In genomic region chr9:105138306-105138801, GRCh38 we compare ENCODE assay signal across 12 cellular contexts.
DNase-seq lines count a peak whose midpoint lies in the region; ATAC-seq and TF ChIP-seq lines count a peak whose summit lies in the region.
"Had no signal": no experiment of that assay in that cellular context is flagged by ENCODE, and none has a peak within 500 bp of the region (broad histone marks: within the 10 kb centered on the region; RNA-seq: fewer than 3 reads in every experiment).

No MANE protein-coding gene starts in this region.

- intact Hi-C loops in left ventricle myocardium inferior (cut with micrococcal nuclease), result no loop called here
- intact Hi-C loops in naive thymus-derived CD4-positive, alpha-beta T cell (cut with micrococcal nuclease), result no loop called here

- H3K4me3 ChIP-seq in HUES6 (ENCODE audit: low read depth, low read length) (no peak overlapping the region), left ventricle myocardium inferior (no peak overlapping the region)
- H3K4me3 ChIP-seq in naive thymus-derived CD4-positive, alpha-beta T cell (ENCODE audit: low read length), result no peak overlapping the region
- H3K4me3 ChIP-seq: stomach had no signal

- H3K27ac Mint-ChIP-seq in WTC11, result peak overlapping the region; percentile 95
- H3K27ac Mint-ChIP-seq in progenitor cell of endocrine pancreas, result peak overlapping the region; percentile 75
- peak overlapping the region in 2 of 9 donors; percentile 0 to 13 for H3K27ac Mint-ChIP-seq in naive thymus-derived CD4-positive, alpha-beta T cell

- CTCF ChIA-PET in WTC11 (lab: Charles Lee), result interaction anchor here (0.7 to 2.9 kb wide), 8 partner anchors 10 to 275 kb away, joined by 3 to 13 read pairs (median 4); partner anchors contain the start of gene SLC44A1
- CTCF ChIA-PET in naive thymus-derived CD4-positive, alpha-beta T cell (lab: Charles Lee), result interaction anchor here (0.6 to 1.8 kb wide), 2 partner anchors 10 to 100 kb away, joined by 3 to 4 read pairs; no protein-coding TSS in a partner anchor

- H3K27ac ChIP-seq in HUES6 (ENCODE audit: low read depth, low read length) (peak overlapping the region; percentile 32; the same call in 1 of the 2 replicates), left ventricle myocardium inferior (replicated peaks) (no peak overlapping the region)
- H3K27ac ChIP-seq in naive thymus-derived CD4-positive, alpha-beta T cell (ENCODE audit: low read depth, low read length), result no peak overlapping the region
- H3K27ac ChIP-seq: stomach had no signal

- peaks cover 32% of the 10 kb centered on the region for H3K4me1 ChIP-seq in HUES6 (ENCODE audit: control insufficient read depth, insufficient read depth, low read length)
- H3K4me1 ChIP-seq in left ventricle myocardium inferior, result peaks cover 18% of the 10 kb centered on the region
- no peaks in the 10 kb centered on the region for H3K4me1 ChIP-seq in naive thymus-derived CD4-positive, alpha-beta T cell (ENCODE audit: control insufficient read depth in 2 of 2, insufficient read depth in 2 of 2, low read length in 2 of 2)

- H3K9ac ChIP-seq in HUES6 (ENCODE audit: low read length), result no peak overlapping the region

- H3K36me3 ChIP-seq in HUES6 (ENCODE audit: control insufficient read depth, insufficient read depth, low read length) (no peaks in the 10 kb centered on the region), left ventricle myocardium inferior (no peaks in the 10 kb centered on the region)
- no peaks in the 10 kb centered on the region for H3K36me3 ChIP-seq in naive thymus-derived CD4-positive, alpha-beta T cell (ENCODE audit: control insufficient read depth in 2 of 3, insufficient read depth in 3 of 3, low read length in 3 of 3)
- H3K36me3 ChIP-seq: stomach had no signal

- peak; percentile 42 for DNase-seq in WTC11 (ENCODE audit: low spot score)
- DNase-seq in left ventricle myocardium inferior, result peak; percentile 57
- no peak for DNase-seq in progenitor cell of endocrine pancreas (ENCODE audit: low spot score, unreplicated experiment)
- DNase-seq in CD1c-positive myeloid dendritic cell (ENCODE audit: extremely low spot score), result no peak
- no peak for DNase-seq in naive thymus-derived CD4-positive, alpha-beta T cell
- DNase-seq in Kasumi-1 (lab: John Stamatoyannopoulos, UW), result no peak
- DNase-seq: activated CD4-positive, alpha-beta T cell treated with anti-CD3 and anti-CD28 coated beads for 1 hour; activated effector memory CD4-positive, alpha-beta T cell treated with anti-CD3 and anti-CD28 coated beads, Interleukin-2, amount 50 U/mL, for 16 hours; NCI-H2107; stomach had no signal

- peak; percentile 82 for ATAC-seq in WTC11
- no peak for ATAC-seq in naive thymus-derived CD4-positive, alpha-beta T cell
- no peak for ATAC-seq in HG03520 (IDR thresholded peaks at IDR 0.05; ENCODE audit: unreplicated experiment)

- H3K9me3 ChIP-seq in HUES6 (ENCODE audit: control insufficient read depth, insufficient read depth, low read depth, low read length), result peaks cover 3% of the 10 kb centered on the region; the same call in 1 of the 2 replicates
- no peaks in the 10 kb centered on the region for H3K9me3 ChIP-seq in left ventricle myocardium inferior (replicated peaks)
- H3K9me3 ChIP-seq in naive thymus-derived CD4-positive, alpha-beta T cell (ENCODE audit: control insufficient read depth in 2 of 3, low read length in 3 of 3), result no peaks in the 10 kb centered on the region
- H3K9me3 ChIP-seq: stomach had no signal

- H3K27me3 ChIP-seq in HUES6 (ENCODE audit: control insufficient read depth, insufficient read depth, low read length) (no peaks in the 10 kb centered on the region), left ventricle myocardium inferior (ENCODE audit: low read depth) (no peaks in the 10 kb centered on the region)
- H3K27me3 ChIP-seq in naive thymus-derived CD4-positive, alpha-beta T cell (ENCODE audit: control insufficient read depth in 2 of 2, insufficient read depth in 2 of 2, low read length in 2 of 2), result no peaks in the 10 kb centered on the region
- H3K27me3 ChIP-seq: stomach had no signal

- TF ChIP-seq CTCF in WTC11 (IDR thresholded peaks at IDR 0.05) (no peak), left ventricle myocardium inferior (IDR thresholded peaks at IDR 0.05; ENCODE audit: borderline replicate concordance) (no peak), progenitor cell of endocrine pancreas (IDR thresholded peaks at IDR 0.05; ENCODE audit: unreplicated experiment) (no peak)

- H3K4me3 Mint-ChIP-seq in WTC11 (peak overlapping the region; percentile 50), progenitor cell of endocrine pancreas (ENCODE audit: low read depth) (no peak overlapping the region)
- peak overlapping the region in 3 of 10 donors; percentile 5 to 34 (median 32) for H3K4me3 Mint-ChIP-seq in naive thymus-derived CD4-positive, alpha-beta T cell

- POLR2A ChIA-PET in WTC11 (lab: Charles Lee), result no interaction called here
- POLR2A ChIA-PET in naive thymus-derived CD4-positive, alpha-beta T cell (lab: Charles Lee), result interaction anchor here (0.6 kb wide), 1 partner anchor 224 kb away, joined by 3 read pairs; no protein-coding TSS in a partner anchor

- H3K27me3 Mint-ChIP-seq in WTC11 (ENCODE audit: low read depth) (peaks cover 13% of the 10 kb centered on the region), progenitor cell of endocrine pancreas (peaks cover 6% of the 10 kb centered on the region)
- peaks cover 0 to 19% (median 0%) of the 10 kb centered on the region in 5 donors for H3K27me3 Mint-ChIP-seq in naive thymus-derived CD4-positive, alpha-beta T cell

- H3K9me3 Mint-ChIP-seq in WTC11 (no peaks in the 10 kb centered on the region), progenitor cell of endocrine pancreas (ENCODE audit: low read depth) (no peaks in the 10 kb centered on the region)
- H3K9me3 Mint-ChIP-seq in naive thymus-derived CD4-positive, alpha-beta T cell, result no peaks in the 10 kb centered on the region

- no peaks in the 10 kb centered on the region for H3K36me3 Mint-ChIP-seq in WTC11
- no peaks in the 10 kb centered on the region for H3K36me3 Mint-ChIP-seq in progenitor cell of endocrine pancreas (ENCODE audit: insufficient read depth)
- H3K36me3 Mint-ChIP-seq in naive thymus-derived CD4-positive, alpha-beta T cell, result peaks cover 0 to 4% (median 0%) of the 10 kb centered on the region in 5 donors

- H3K4me1 Mint-ChIP-seq in WTC11 (peaks cover 34% of the 10 kb centered on the region), progenitor cell of endocrine pancreas (ENCODE audit: low read depth) (peaks cover 11% of the 10 kb centered on the region)
- peaks cover 4 to 48% (median 31%) of the 10 kb centered on the region in 7 donors for H3K4me1 Mint-ChIP-seq in naive thymus-derived CD4-positive, alpha-beta T cell

TF ChIP-seq in WTC11, 78 proteins besides CTCF, POLR2A, EP300 and RAD21 (continues in another document):
- TF ChIP-seq, protein P1, sequence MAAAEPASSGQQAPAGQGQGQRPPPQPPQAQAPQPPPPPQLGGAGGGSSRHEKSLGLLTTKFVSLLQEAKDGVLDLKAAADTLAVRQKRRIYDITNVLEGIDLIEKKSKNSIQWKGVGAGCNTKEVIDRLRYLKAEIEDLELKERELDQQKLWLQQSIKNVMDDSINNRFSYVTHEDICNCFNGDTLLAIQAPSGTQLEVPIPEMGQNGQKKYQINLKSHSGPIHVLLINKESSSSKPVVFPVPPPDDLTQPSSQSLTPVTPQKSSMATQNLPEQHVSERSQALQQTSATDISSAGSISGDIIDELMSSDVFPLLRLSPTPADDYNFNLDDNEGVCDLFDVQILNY (CRISPR knock-in tag; IDR thresholded peaks at IDR 0.05), result 0 out of 2 replicates have a peak, but pooled peaks have one; percentile 26
- peak; percentile 69 for TF ChIP-seq CREM (CRISPR knock-in tag; IDR thresholded peaks at IDR 0.05)
- no peak for TF ChIP-seq NR1H2 (CRISPR knock-in tag; IDR thresholded peaks at IDR 0.05)
- TF ChIP-seq TEAD1 (CRISPR knock-in tag; IDR thresholded peaks at IDR 0.05), result peak; percentile 61; the same call in 1 of the 2 replicates
- TF ChIP-seq ZNF121 (CRISPR knock-in tag; IDR thresholded peaks at IDR 0.05), result peak; percentile 88; the same call in 1 of the 2 replicates
- TF ChIP-seq, protein P2, sequence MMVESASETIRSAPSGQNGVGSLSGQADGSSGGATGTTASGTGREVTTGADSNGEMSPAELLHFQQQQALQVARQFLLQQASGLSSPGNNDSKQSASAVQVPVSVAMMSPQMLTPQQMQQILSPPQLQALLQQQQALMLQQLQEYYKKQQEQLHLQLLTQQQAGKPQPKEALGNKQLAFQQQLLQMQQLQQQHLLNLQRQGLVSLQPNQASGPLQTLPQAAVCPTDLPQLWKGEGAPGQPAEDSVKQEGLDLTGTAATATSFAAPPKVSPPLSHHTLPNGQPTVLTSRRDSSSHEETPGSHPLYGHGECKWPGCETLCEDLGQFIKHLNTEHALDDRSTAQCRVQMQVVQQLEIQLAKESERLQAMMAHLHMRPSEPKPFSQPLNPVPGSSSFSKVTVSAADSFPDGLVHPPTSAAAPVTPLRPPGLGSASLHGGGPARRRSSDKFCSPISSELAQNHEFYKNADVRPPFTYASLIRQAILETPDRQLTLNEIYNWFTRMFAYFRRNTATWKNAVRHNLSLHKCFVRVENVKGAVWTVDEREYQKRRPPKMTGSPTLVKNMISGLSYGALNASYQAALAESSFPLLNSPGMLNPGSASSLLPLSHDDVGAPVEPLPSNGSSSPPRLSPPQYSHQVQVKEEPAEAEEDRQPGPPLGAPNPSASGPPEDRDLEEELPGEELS (CRISPR knock-in tag; IDR thresholded peaks at IDR 0.05), result no peak; the same call in 1 of the 2 replicates
- TF ChIP-seq, protein P3, sequence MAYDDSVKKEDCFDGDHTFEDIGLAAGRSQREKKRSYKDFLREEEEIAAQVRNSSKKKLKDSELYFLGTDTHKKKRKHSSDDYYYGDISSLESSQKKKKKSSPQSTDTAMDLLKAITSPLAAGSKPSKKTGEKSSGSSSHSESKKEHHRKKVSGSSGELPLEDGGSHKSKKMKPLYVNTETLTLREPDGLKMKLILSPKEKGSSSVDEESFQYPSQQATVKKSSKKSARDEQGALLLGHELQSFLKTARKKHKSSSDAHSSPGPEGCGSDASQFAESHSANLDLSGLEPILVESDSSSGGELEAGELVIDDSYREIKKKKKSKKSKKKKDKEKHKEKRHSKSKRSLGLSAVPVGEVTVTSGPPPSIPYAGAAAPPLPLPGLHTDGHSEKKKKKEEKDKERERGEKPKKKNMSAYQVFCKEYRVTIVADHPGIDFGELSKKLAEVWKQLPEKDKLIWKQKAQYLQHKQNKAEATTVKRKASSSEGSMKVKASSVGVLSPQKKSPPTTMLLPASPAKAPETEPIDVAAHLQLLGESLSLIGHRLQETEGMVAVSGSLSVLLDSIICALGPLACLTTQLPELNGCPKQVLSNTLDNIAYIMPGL (CRISPR knock-in tag; IDR thresholded peaks at IDR 0.05), result no peak

Comparison
In these comparisons a context has a peak if more than half of its experiments do, and no peak if none do; other contexts are left out.
1. DNase-seq: peak in WTC11 (single experiment) and left ventricle myocardium inferior (single experiment); none in progenitor cell of endocrine pancreas (single experiment), CD1c-positive myeloid dendritic cell (single experiment), naive thymus-derived CD4-positive, alpha-beta T cell (0 of 9) and Kasumi-1 (0 of 2).